34 cellular contexts compared by ENCODE assay signal in the genomic region with DNA sequence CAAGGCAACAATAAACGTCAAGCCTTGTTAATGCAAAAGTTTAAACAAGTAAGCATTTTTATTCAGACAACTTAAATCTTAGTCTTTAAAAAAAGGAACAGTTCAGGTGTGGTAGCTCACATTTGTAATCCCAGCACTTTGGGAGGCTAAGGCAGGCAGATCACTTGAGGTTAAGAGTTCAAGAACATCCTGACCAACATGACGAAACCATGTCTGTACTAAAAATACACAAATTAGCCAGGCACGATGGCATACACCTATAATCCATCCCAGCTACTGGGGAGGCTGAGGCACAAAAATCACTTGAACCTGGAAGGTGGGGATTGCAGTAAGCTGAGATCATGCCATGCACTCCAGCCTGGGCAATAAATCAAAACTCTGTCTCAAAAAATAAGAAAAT.
"Had no signal": no experiment of that assay in that cellular context is flagged by ENCODE, and none has a peak within 500 bp of the region (broad histone marks: within the 10 kb centered on the region; RNA-seq: fewer than 3 reads in every experiment).

No MANE protein-coding gene starts in this region.

- ATAC-seq: activated naive CD4-positive, alpha-beta T cell treated with anti-CD3 and anti-CD28 coated beads, Interleukin-2, amount 50 U/mL, for 72 hours; activated naive CD8-positive, alpha-beta T cell treated with anti-CD3 and anti-CD28 coated beads, Interleukin-2, amount 50 U/mL, for 24 hours; activated T-cell treated with anti-CD3 and anti-CD28 coated beads, Interleukin-2, amount 50 U/mL, for 4 hours; activated T-cell treated with anti-CD3 and anti-CD28 coated beads, Interleukin-2, amount 50 U/mL, for 72 hours; activated T-helper 17 cell treated with anti-CD3 and anti-CD28 coated beads, Interleukin-2, amount 50 U/mL, for 72 hours; body of pancreas had no signal

- H3K9me3 ChIP-seq: adrenal gland, ascending aorta, body of pancreas, breast epithelium had no signal

- H3K36me3 ChIP-seq: adrenal gland, ascending aorta, brain microvascular endothelial cell, breast epithelium, cardiac muscle cell had no signal

- H3K27ac ChIP-seq: adrenal gland, ascending aorta, body of pancreas, brain microvascular endothelial cell, breast epithelium, cardiac muscle cell had no signal

- H3K27me3 ChIP-seq: adrenal gland, ascending aorta, body of pancreas, brain microvascular endothelial cell, breast epithelium, cardiac muscle cell had no signal

- FAIRE-seq: astrocyte, bronchial epithelial cell had no signal

- H3K4me1 ChIP-seq: ascending aorta, body of pancreas, breast epithelium had no signal

- DNase-seq: activated effector memory CD4-positive, alpha-beta T cell treated with anti-CD3 and anti-CD28 coated beads, Interleukin-2, amount 50 U/mL, for 16 hours; activated effector memory CD4-positive, alpha-beta T cell treated with Interleukin-2 at 50 U/mL for 16 hours; activated gamma-delta T cell; activated gamma-delta T cell treated with Interleukin-2 at 50 U/mL for 16 hours; activated naive CD4-positive, alpha-beta T cell; activated naive CD4-positive, alpha-beta T cell treated with anti-CD3 and anti-CD28 coated beads for 36 hours; activated naive CD4-positive, alpha-beta T cell treated with anti-CD3 and anti-CD28 coated beads, Interleukin-2, amount 10 ng/mL, durations not matched to agents 7 days and 5 days; activated naive CD4-positive, alpha-beta T cell treated with anti-CD3 and anti-CD28 coated beads, Interleukin-2, amount 50 U/mL, for 16 hours; activated naive CD4-positive, alpha-beta T cell treated with Interleukin-2 at 50 U/mL for 16 hours; activated naive CD8-positive, alpha-beta T cell treated with anti-CD3 and anti-CD28 coated beads for 36 hours; activated naive CD8-positive, alpha-beta T cell treated with anti-CD3 and anti-CD28 coated beads, Interleukin-2, amount 10 ng/mL, durations not matched to agents 7 days and 5 days; activated naive CD8-positive, alpha-beta T cell treated with anti-CD3 and anti-CD28 coated beads, Interleukin-2, amount 50 U/mL, for 24 hours; activated T-cell treated with anti-CD3 and anti-CD28 coated beads, Interleukin-2, amount 50 U/mL, for 1 hour; activated T-cell treated with anti-CD3 and anti-CD28 coated beads, Interleukin-2, amount 50 U/mL, for 24 hours; activated T-cell treated with anti-CD3 and anti-CD28 coated beads, Interleukin-2, amount 50 U/mL, for 4 hours; activated T-cell treated with anti-CD3 and anti-CD28 coated beads, Interleukin-2, amount 50 U/mL, for 48 hours; activated T-cell treated with anti-CD3 and anti-CD28 coated beads, Interleukin-2, amount 50 U/mL, for 72 hours; adrenal gland; amniotic stem cell; amygdala; anterior cingulate cortex; aorta; body of pancreas; brain microvascular endothelial cell; caudate nucleus; central memory CD4-positive, alpha-beta T cell; cerebellar nuclear complex had no signal

- H3K4me3 ChIP-seq: adrenal gland, ascending aorta, body of pancreas, breast epithelium, cardiac muscle cell had no signal
